9 cellular contexts compared by ENCODE assay signal in the genomic region with DNA sequence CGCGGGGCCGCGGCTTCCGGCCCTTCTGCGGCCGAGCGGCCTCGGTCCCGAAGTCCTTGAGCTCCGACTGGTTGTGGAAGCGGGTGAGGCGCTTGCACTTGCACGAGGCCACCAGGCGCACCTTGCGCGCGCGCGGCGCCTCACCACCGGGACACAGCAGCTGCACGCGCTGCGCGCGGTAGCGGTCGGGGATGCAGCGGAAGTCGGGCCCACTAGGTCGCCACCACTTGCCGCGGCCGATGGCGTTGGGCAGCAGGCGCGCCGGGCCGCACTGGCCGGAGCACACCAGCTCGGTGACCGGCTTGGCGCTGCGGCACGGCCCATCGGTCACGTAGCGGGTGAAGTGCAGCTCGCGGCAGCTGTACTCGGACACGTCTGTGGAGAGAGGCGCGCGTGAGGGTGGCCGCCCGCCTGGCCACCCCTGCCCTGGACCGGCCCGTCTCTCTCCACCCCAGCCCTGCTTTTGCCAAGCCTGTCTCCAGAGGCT. TPM values are rescaled to one million over a fixed set of nuclear protein-coding genes. Genes with fewer than 3 reads are reported as not detected.
DNase-seq lines count a peak whose midpoint lies in the region; ATAC-seq, FAIRE-seq and TF ChIP-seq lines count a peak whose summit lies in the region.
"Had no signal": no experiment of that assay in that cellular context is flagged by ENCODE, and none has a peak within 500 bp of the region (broad histone marks: within the 10 kb centered on the region; RNA-seq: fewer than 3 reads in every experiment).

No MANE protein-coding gene starts in this region.

- H3K4me3 ChIP-seq in pancreas = peak overlapping the region in 1 of 4 donors; percentile 7

- no peak for FAIRE-seq in pancreas (lab: Jason Lieb, UNC)

- H3K27ac ChIP-seq in pancreas = no peak overlapping the region

- ATAC-seq in pancreas (peak in 3 of 4 donors; percentile 10 to 72 (median 60)), GM19324 (IDR thresholded peaks at IDR 0.05; ENCODE audit: low FRiP score, unreplicated experiment) (no peak), HG02588 (IDR thresholded peaks at IDR 0.05; ENCODE audit: unreplicated experiment) (no peak), GM18870 (IDR thresholded peaks at IDR 0.05; ENCODE audit: unreplicated experiment) (no peak)

- H3K36me3 ChIP-seq in pancreas = no peaks in the 10 kb centered on the region

- intact Hi-C loops in head of caudate nucleus (cut with DNase I) (no loop called here), pancreas (cut with DNase I) (loop anchor here in 2 of 3 donors (5.0 to 10.0 kb wide), 2 partner anchors 58 to 191 kb away; no protein-coding TSS in a partner anchor)

- DNase-seq in ELF-1 (ENCODE audit: low read depth, low spot score) = peak; percentile 65
- peak; percentile 49 for DNase-seq in NCI-H69 (lab: John Stamatoyannopoulos, UW)
- DNase-seq in head of caudate nucleus = peak in 25 of 42 donors; percentile 16 to 63 (median 40)
- DNase-seq in pancreas = peak in 2 of 6 donors; percentile 63 to 68
- no peak for DNase-seq in GF-D8 (lab: John Stamatoyannopoulos, UW)

- 10 to 13% methylated on average over 51 to 60 of the region's 60 CpGs for WGBS in pancreas, 2 donors

- no peaks in the 10 kb centered on the region for H3K9me3 ChIP-seq in pancreas

- peaks cover 0 to 7% (median 0%) of the 10 kb centered on the region in 4 donors for H3K27me3 ChIP-seq in pancreas

- no peaks in the 10 kb centered on the region for H3K4me1 ChIP-seq in pancreas

- no peak for TF ChIP-seq CTCF in pancreas (IDR thresholded peaks at IDR 0.05)

RNA-seq across cellular contexts. Expression of gene SOST, which starts 3.2 kb away (rescaled TPM):
- total RNA-seq in pancreas = not detected
- polyA plus RNA-seq in pancreas = not detected
- total RNA-seq: glomerular endothelial cell had no signal

RNA-seq across cellular contexts. Expression of gene DUSP3, which starts 23.3 kb away (rescaled TPM):
- 10 to 100 TPM; 29.4 to 45.9 (median 40.7) TPM for total RNA-seq in pancreas
- polyA plus RNA-seq in pancreas = 10 to 100 TPM; 38.4 to 52.3 TPM

RNA-seq across cellular contexts. Expression of gene CFAP97D1, which starts 24.8 kb away (rescaled TPM):
- total RNA-seq in pancreas = under 1 TPM in 1 of 6 donors, not detected in 5; 0.06 TPM
- not detected for polyA plus RNA-seq in pancreas
- total RNA-seq: glomerular endothelial cell had no signal

Comparison
In these comparisons a context has a peak if more than half of its experiments do, and no peak if none do; other contexts are left out.
1. ATAC-seq: peak in pancreas (3 of 4); none in GM19324 (single experiment), HG02588 (single experiment) and GM18870 (single experiment).